In the genomic region with DNA sequence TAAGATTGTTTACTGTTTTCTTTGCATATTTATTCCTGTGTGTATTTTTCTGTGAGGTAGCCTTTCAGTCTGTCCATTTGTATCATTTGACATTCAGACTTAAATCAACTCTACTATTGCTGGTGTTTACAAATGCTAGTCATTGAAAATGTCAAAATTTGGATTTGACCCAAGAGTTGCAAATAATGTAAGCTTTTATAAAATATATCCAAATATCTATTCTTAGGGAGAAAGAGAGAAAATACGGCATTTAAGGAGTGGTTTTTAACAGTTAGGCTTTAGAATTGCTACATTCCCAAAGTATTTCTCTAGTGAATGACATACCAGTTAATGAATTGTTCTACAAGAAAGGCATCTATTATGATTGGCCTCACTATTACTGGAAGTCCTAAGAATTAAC, we compare ENCODE assay signal across 28 cellular contexts.
"Had no signal": no experiment of that assay in that cellular context is flagged by ENCODE, and none has a peak within 500 bp of the region (broad histone marks: within the 10 kb centered on the region; RNA-seq: fewer than 3 reads in every experiment).

No MANE protein-coding gene starts in this region.

- H3K27ac Mint-ChIP-seq: immature natural killer cell; memory B cell; natural killer cell; stimulated activated naive B cell treated with anti-CD40 and anti-IgM and Interleukin-4, amounts not matched to agents 10 μg/mL and 1 μg/mL and 100 μg/mL, for 72 hours had no signal

- H3K4me3 Mint-ChIP-seq: immature natural killer cell; memory B cell; mesothelial cell of epicardium; natural killer cell; neural crest cell; stimulated activated naive B cell treated with anti-CD40 and anti-IgM and Interleukin-4, amounts not matched to agents 10 μg/mL and 1 μg/mL and 100 μg/mL, for 72 hours; stimulated activated naive CD8-positive, alpha-beta T cell treated with anti-CD3 and anti-CD28 coated beads, Interleukin-15, amount 100 ng/mL, for 72 hours had no signal

- H3K27me3 ChIP-seq: gastroesophageal sphincter, left lung, right lobe of liver, spleen, testis, tibial nerve, upper lobe of right lung, vagina had no signal

- H3K27me3 Mint-ChIP-seq: memory B cell; stimulated activated naive B cell treated with anti-CD40 and anti-IgM and Interleukin-4, amounts not matched to agents 10 μg/mL and 1 μg/mL and 100 μg/mL, for 72 hours; stimulated activated naive CD8-positive, alpha-beta T cell treated with anti-CD3 and anti-CD28 coated beads, Interleukin-15, amount 100 ng/mL, for 72 hours had no signal

- DNase-seq: cortex of kidney; effector memory CD4-positive, alpha-beta T cell; glutamatergic neuron; immature natural killer cell; left lung; lower lobe of right lung; natural killer cell; nucleus accumbens; psoas muscle; retina; right lobe of liver; spleen; stimulated activated CD4-positive, alpha-beta T cell treated with anti-CD3 and anti-CD28 coated beads, Interleukin-15, amount 100 ng/mL, for 24 hours; stimulated activated CD4-positive, alpha-beta T cell treated with anti-CD3 and anti-CD28 coated beads, Interleukin-1b, Interleukin-23, amount 100 ng/mL, for 48 hours; stimulated activated CD4-positive, alpha-beta T cell treated with anti-CD3 and anti-CD28 coated beads, Interleukin-4, amount 100 ng/mL, for 24 hours; stimulated activated naive B cell treated with anti-CD40 and anti-IgM and Interleukin-4, amounts not matched to agents 10 μg/mL and 1 μg/mL and 100 μg/mL, for 72 hours; stimulated activated naive CD8-positive, alpha-beta T cell treated with anti-CD3 and anti-CD28 coated beads, Interleukin-15, amount 100 ng/mL, for 72 hours; testis; upper lobe of right lung had no signal

- FAIRE-seq: endometrium, keratinocyte had no signal

- H3K36me3 Mint-ChIP-seq: mesothelial cell of epicardium, natural killer cell had no signal

- H3K9me3 Mint-ChIP-seq: immature natural killer cell; memory B cell; mesothelial cell of epicardium; natural killer cell; neural crest cell; stimulated activated naive B cell treated with anti-CD40 and anti-IgM and Interleukin-4, amounts not matched to agents 10 μg/mL and 1 μg/mL and 100 μg/mL, for 72 hours; stimulated activated naive CD8-positive, alpha-beta T cell treated with anti-CD3 and anti-CD28 coated beads, Interleukin-15, amount 100 ng/mL, for 72 hours had no signal

- H3K27ac ChIP-seq: gastroesophageal sphincter, left lung, lower lobe of right lung, parathyroid adenoma, psoas muscle, right lobe of liver, spleen, testis, upper lobe of right lung, vagina had no signal

- H3K4me3 ChIP-seq: gastroesophageal sphincter, left lung, lower lobe of right lung, psoas muscle, right lobe of liver, spleen, testis, tibial nerve, upper lobe of right lung, vagina had no signal
